ENCODE assay signal across 8 cellular contexts in genomic region chr11:2378527-2379210, GRCh38. TPM values are rescaled to one million over a fixed set of nuclear protein-coding genes. Genes with fewer than 3 reads are reported as not detected.
A peak's percentile ranks its signal among the peaks of the same experiment; 100 is the strongest.
DNase-seq lines count a peak whose midpoint lies in the region; ATAC-seq and TF ChIP-seq lines count a peak whose summit lies in the region.

No MANE protein-coding gene starts in this region.

- intact Hi-C loops in activated CD8-positive, alpha-beta T cell treated with anti-CD3 and anti-CD28 coated beads for 36 hours (cut with micrococcal nuclease): no loop called here
- intact Hi-C loops in heart right ventricle (cut with DNase I): loop anchor here in 6 of 10 donors (1.0 to 10.0 kb wide), 5 partner anchors 22 to 74 kb away; partner anchors contain the start of genes TSSC4 (in 2 of the 6), C11orf21 (in 1 of the 6) and TSPAN32 (in 1 of the 6)

- no peaks in the 10 kb centered on the region for H3K9me3 ChIP-seq in heart right ventricle

- H3K4me2 ChIP-seq in GM23338: peak overlapping the region; percentile 96

- H3K4me3 ChIP-seq in GM23338: peak overlapping the region; percentile 91
- H3K4me3 ChIP-seq in heart right ventricle: peak overlapping the region; percentile 92 to 100 (median 99)
- peak overlapping the region; percentile 82 for H3K4me3 ChIP-seq in skeletal muscle cell (ENCODE audit: low read depth, low read length)

- H3K4me1 ChIP-seq in GM23338 (ENCODE audit: insufficient read depth) (peaks cover 16% of the 10 kb centered on the region; the same call in 1 of the 2 replicates), heart right ventricle (peaks cover 50 to 88% (median 64%) of the 10 kb centered on the region in 9 donors)

- WGBS in heart right ventricle, 2 donors: 3% methylated on average over 23 of the region's 23 CpGs

- peak overlapping the region; percentile 89 for H3K4me3 Mint-ChIP-seq in GM23338
- H3K4me3 Mint-ChIP-seq in activated CD8-positive, alpha-beta T cell treated with anti-CD3 and anti-CD28 coated beads for 36 hours: peak overlapping the region; percentile 88

- ATAC-seq in GM23338: no peak
- no peak for ATAC-seq in activated CD8-positive, alpha-beta T cell treated with anti-CD3 and anti-CD28 coated beads for 36 hours
- peak in 7 of 8 donors; percentile 0 to 21 (median 6) for ATAC-seq in heart right ventricle

- H3K36me3 ChIP-seq in GM23338 (ENCODE audit: insufficient read depth): no peaks in the 10 kb centered on the region
- peaks cover 0 to 6% (median 0%) of the 10 kb centered on the region in 9 donors for H3K36me3 ChIP-seq in heart right ventricle

- H3K27me3 ChIP-seq in GM23338 (ENCODE audit: insufficient read depth): no peaks in the 10 kb centered on the region
- H3K27me3 ChIP-seq in heart right ventricle: no peaks in the 10 kb centered on the region

- no peaks in the 10 kb centered on the region for H3K9me2 ChIP-seq in GM23338 (ENCODE audit: insufficient read depth)

- no peaks in the 10 kb centered on the region for H3F3A ChIP-seq in GM23338 (replicated peaks; ENCODE audit: low read depth)

- peaks cover 37% of the 10 kb centered on the region for H4K20me1 ChIP-seq in GM23338 (replicated peaks; ENCODE audit: insufficient read depth)

- H3K27ac ChIP-seq in GM23338 (ENCODE audit: low read depth) (no peak overlapping the region), heart right ventricle (peak overlapping the region; percentile 97 to 100 (median 99))

- POLR2A ChIA-PET in activated CD8-positive, alpha-beta T cell treated with anti-CD3 and anti-CD28 coated beads for 36 hours (lab: Charles Lee): interaction anchor here (1.0 to 3.8 kb wide), 5 partner anchors 9 to 74 kb away, joined by 3 to 24 read pairs (median 7); partner anchors contain the start of gene TSSC4

- H3K27me3 Mint-ChIP-seq in GM23338 (ENCODE audit: insufficient read depth, low read depth, poor library complexity): peaks cover 14% of the 10 kb centered on the region
- H3K27me3 Mint-ChIP-seq in activated CD8-positive, alpha-beta T cell treated with anti-CD3 and anti-CD28 coated beads for 36 hours: no peaks in the 10 kb centered on the region

- H3K79me2 ChIP-seq in GM23338 (replicated peaks; ENCODE audit: insufficient read depth): peaks cover 59% of the 10 kb centered on the region

- DNase-seq in GM23338 (ENCODE audit: low spot score) (no peak), heart right ventricle (peak; percentile 68 to 69), skeletal muscle cell (ENCODE audit: low read depth) (no peak), HuH-7.5 (ENCODE audit: low spot score) (no peak)
- DNase-seq in activated CD8-positive, alpha-beta T cell treated with anti-CD3 and anti-CD28 coated beads for 36 hours: no peak
- DNase-seq in activated CD4-positive, CD25-positive, alpha-beta regulatory T cell (lab: John Stamatoyannopoulos, UW): no peak
- DNase-seq in activated CD8-positive, alpha-beta memory T cell treated with anti-CD3 and anti-CD28 coated beads, Interleukin-2, amount 50 U/mL, for 4 hours: no peak
- no peak for DNase-seq in stimulated activated CD8-positive, alpha-beta memory T cell treated with anti-CD3 and anti-CD28 coated beads, Interleukin-4, amount 100 ng/mL, for 48 hours

- H2AFZ ChIP-seq in GM23338: no peak overlapping the region

- H3K36me3 Mint-ChIP-seq in GM23338 (ENCODE audit: low read depth): no peaks in the 10 kb centered on the region
- H3K36me3 Mint-ChIP-seq in activated CD8-positive, alpha-beta T cell treated with anti-CD3 and anti-CD28 coated beads for 36 hours (ENCODE audit: low read depth): peaks cover 4% of the 10 kb centered on the region

- H3K4me1 Mint-ChIP-seq in GM23338: peaks cover 21% of the 10 kb centered on the region
- H3K4me1 Mint-ChIP-seq in activated CD8-positive, alpha-beta T cell treated with anti-CD3 and anti-CD28 coated beads for 36 hours (ENCODE audit: low read depth): peaks cover 35% of the 10 kb centered on the region

- H3K27ac Mint-ChIP-seq in GM23338: peak overlapping the region; percentile 56
- H3K27ac Mint-ChIP-seq in activated CD8-positive, alpha-beta T cell treated with anti-CD3 and anti-CD28 coated beads for 36 hours: peak overlapping the region; percentile 84

- no peaks in the 10 kb centered on the region for H3K9me3 Mint-ChIP-seq in GM23338
- H3K9me3 Mint-ChIP-seq in activated CD8-positive, alpha-beta T cell treated with anti-CD3 and anti-CD28 coated beads for 36 hours: no peaks in the 10 kb centered on the region

- TF ChIP-seq CTCF in GM23338 (conservative IDR thresholded peaks at IDR 0.05; ENCODE audit: low read depth in 2 of 2) (no peak), heart right ventricle (IDR thresholded peaks at IDR 0.05) (no peak)
- no peak for TF ChIP-seq CTCF in activated CD8-positive, alpha-beta T cell treated with anti-CD3 and anti-CD28 coated beads for 36 hours (IDR thresholded peaks at IDR 0.05)

- CTCF ChIA-PET in activated CD8-positive, alpha-beta T cell treated with anti-CD3 and anti-CD28 coated beads for 36 hours (lab: Charles Lee): interaction anchor here (3.0 to 3.2 kb wide), 2 partner anchors 42 to 73 kb away, joined by 12 to 26 read pairs; no protein-coding TSS in a partner anchor

TF ChIP-seq in GM23338, 12 proteins besides CTCF, POLR2A, EP300 and RAD21 (continues in another document):
- no peak for TF ChIP-seq EZH2 (IDR thresholded peaks at IDR 0.05; ENCODE audit: low read depth, unreplicated experiment)
- TF ChIP-seq EZH2phosphoT487 (IDR thresholded peaks at IDR 0.05; ENCODE audit: unreplicated experiment): no peak
- no peak for TF ChIP-seq REST (IDR thresholded peaks at IDR 0.05; ENCODE audit: unreplicated experiment)
- no peak for TF ChIP-seq ZNF331 (CRISPR knock-in tag; IDR thresholded peaks at IDR 0.05; ENCODE audit: low read depth)
- no peak for TF ChIP-seq CREB1 (CRISPR knock-in tag; IDR thresholded peaks at IDR 0.05; ENCODE audit: low read depth)
- TF ChIP-seq POLR2AphosphoS5 (IDR thresholded peaks at IDR 0.05; ENCODE audit: low read depth): no peak
- TF ChIP-seq STAT1 (IDR thresholded peaks at IDR 0.05; ENCODE audit: unreplicated experiment): no peak
- no peak for TF ChIP-seq ETS1 (IDR thresholded peaks at IDR 0.05)

RNA-seq across cellular contexts. Expression of gene CD81, which starts 1.6 kb away (rescaled TPM):
- total RNA-seq in GM23338 (2014; rRNA removed; shearing (Covaris generic)): 290 and 346 TPM in 2 replicates
- 88.6 and 95.5 TPM in 2 replicates for polyA plus RNA-seq in GM23338 (2016; fragmentation: Nextera tagmentation; extraction: Ambion mirVana)
- total RNA-seq in activated CD8-positive, alpha-beta T cell treated with anti-CD3 and anti-CD28 coated beads for 36 hours: 100 to 1,000 TPM; 133 to 138 TPM
- 100 to 1,000 TPM; 461 to 959 (median 513) TPM for total RNA-seq in heart right ventricle
- polyA plus RNA-seq in heart right ventricle: 100 to 1,000 TPM; 346 to 588 TPM

RNA-seq across cellular contexts. Expression of gene TSSC4, which starts 21.9 kb away (rescaled TPM):
- total RNA-seq in GM23338 (2014; rRNA removed; shearing (Covaris generic)): 27.7 and 44.3 TPM in 2 replicates
- polyA plus RNA-seq in GM23338 (2016; fragmentation: Nextera tagmentation; extraction: Ambion mirVana) (27.5 and 31.3 TPM in 2 replicates), heart right ventricle (10 to 100 TPM; 56.0 to 72.3 TPM)
- 10 to 100 TPM; 36.2 to 38.9 TPM for total RNA-seq in activated CD8-positive, alpha-beta T cell treated with anti-CD3 and anti-CD28 coated beads for 36 hours
- 10 to 100 TPM; 22.0 to 46.4 (median 29.2) TPM for total RNA-seq in heart right ventricle

Comparison
In these comparisons a context has a peak if more than half of its experiments do, and no peak if none do; other contexts are left out.
1. ATAC-seq: peak in heart right ventricle (7 of 8); none in GM23338 (single experiment) and activated CD8-positive, alpha-beta T cell treated with anti-CD3 and anti-CD28 coated beads for 36 hours (single experiment).
2. DNase-seq: peak in heart right ventricle (2 of 2); none in GM23338 (single experiment), activated CD8-positive, alpha-beta T cell treated with anti-CD3 and anti-CD28 coated beads for 36 hours (single experiment), skeletal muscle cell (single experiment), activated CD4-positive, CD25-positive, alpha-beta regulatory T cell (0 of 4), activated CD8-positive, alpha-beta memory T cell treated with anti-CD3 and anti-CD28 coated beads, Interleukin-2, amount 50 U/mL, for 4 hours (single experiment), stimulated activated CD8-positive, alpha-beta memory T cell treated with anti-CD3 and anti-CD28 coated beads, Interleukin-4, amount 100 ng/mL, for 48 hours (single experiment) and HuH-7.5 (single experiment).
3. Peak in every context shown above with its lines, with median percentiles within 50 percentile points of each other: H3K4me3 ChIP-seq.